In the genomic region with DNA sequence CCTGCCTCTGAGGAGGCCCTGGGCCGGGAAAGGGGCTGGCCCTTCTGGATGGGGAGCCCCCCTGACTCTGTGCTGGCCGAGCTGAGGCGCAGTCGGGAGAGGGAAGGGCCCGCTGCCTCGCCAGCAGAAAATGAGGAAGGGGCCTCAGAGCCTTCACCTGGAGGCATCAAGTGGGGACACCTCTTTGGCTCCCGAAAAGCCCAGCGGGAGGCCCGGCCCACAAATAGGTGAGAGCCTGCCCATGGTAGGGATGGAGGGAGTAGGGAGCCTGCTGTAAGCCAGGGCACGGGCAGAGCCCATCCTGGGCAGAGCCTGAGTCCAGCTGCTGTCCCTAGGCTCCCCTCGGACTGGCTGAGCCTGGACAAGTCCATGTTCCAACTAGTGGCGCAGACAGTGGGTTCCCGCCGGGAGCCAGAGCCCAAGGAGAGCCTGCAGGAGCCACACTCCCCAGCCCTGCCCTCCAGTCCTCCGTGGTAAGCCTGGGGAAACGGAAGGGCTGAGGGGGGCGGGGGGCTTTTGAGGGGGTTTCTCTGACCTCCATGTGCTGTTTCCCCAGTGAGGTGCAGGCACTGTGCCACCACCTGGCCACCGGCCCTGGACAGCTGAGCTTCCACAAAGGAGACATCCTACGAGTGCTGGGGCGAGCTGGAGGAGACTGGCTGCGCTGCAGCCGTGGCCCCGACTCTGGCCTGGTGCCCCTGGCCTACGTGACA, we compare ENCODE assay signal across 10 cellular contexts. TPM values are rescaled to one million over a fixed set of nuclear protein-coding genes. Genes with fewer than 3 reads are reported as not detected.
"Had no signal": no experiment of that assay in that cellular context is flagged by ENCODE, and none has a peak within 500 bp of the region (broad histone marks: within the 10 kb centered on the region; RNA-seq: fewer than 3 reads in every experiment).

No MANE protein-coding gene starts in this region.

- H3K27ac ChIP-seq: cardiac muscle cell, VCaP had no signal

- H3K9me3 Mint-ChIP-seq: activated CD4-positive, alpha-beta memory T cell treated with anti-CD3 and anti-CD28 coated beads for 36 hours; naive B cell had no signal

- H3K9me3 ChIP-seq: upper lobe of left lung had no signal

- H3K4me3 ChIP-seq: cardiac muscle cell, upper lobe of left lung had no signal

- H3K27me3 ChIP-seq: cardiac muscle cell, upper lobe of left lung had no signal

- H3K27me3 Mint-ChIP-seq: activated CD4-positive, alpha-beta memory T cell treated with anti-CD3 and anti-CD28 coated beads for 36 hours; naive B cell had no signal

- DNase-seq: activated CD4-positive, alpha-beta memory T cell treated with anti-CD3 and anti-CD28 coated beads for 36 hours; erythroblast; naive B cell; stimulated activated CD4-positive, alpha-beta T cell treated with anti-CD3 and anti-CD28 coated beads, Interleukin-15, amount 100 ng/mL, for 24 hours; stimulated activated CD4-positive, alpha-beta T cell treated with anti-CD3 and anti-CD28 coated beads, Interleukin-4, amount 100 ng/mL, for 4 hours; T-helper 1 cell had no signal

- H3K27ac Mint-ChIP-seq: activated CD4-positive, alpha-beta memory T cell treated with anti-CD3 and anti-CD28 coated beads for 36 hours had no signal

- H3K36me3 Mint-ChIP-seq: activated CD4-positive, alpha-beta memory T cell treated with anti-CD3 and anti-CD28 coated beads for 36 hours had no signal

- H3K4me3 Mint-ChIP-seq: activated CD4-positive, alpha-beta memory T cell treated with anti-CD3 and anti-CD28 coated beads for 36 hours; naive B cell had no signal

RNA-seq across cellular contexts. Expression of gene CD72, which starts 57.4 kb away (rescaled TPM):
- total RNA-seq: lung microvascular endothelial cell had no signal
